Comparison of ENCODE assay signal across 16 cellular contexts in genomic region chr2:14420851-14421250, GRCh38.
DNase-seq lines count a peak whose midpoint lies in the region; ATAC-seq and TF ChIP-seq lines count a peak whose summit lies in the region.
"Had no signal": no experiment of that assay in that cellular context is flagged by ENCODE, and none has a peak within 500 bp of the region (broad histone marks: within the 10 kb centered on the region; RNA-seq: fewer than 3 reads in every experiment).

No MANE protein-coding gene starts in this region.

- TF ChIP-seq CTCF in RWPE2 (IDR thresholded peaks at IDR 0.05; ENCODE audit: poor library complexity, severe bottlenecking): no peak

- no peak overlapping the region for H3K27ac ChIP-seq in RWPE2 (ENCODE audit: poor library complexity, severe bottlenecking)
- H3K27ac ChIP-seq: parathyroid adenoma, transverse colon had no signal

- no peaks in the 10 kb centered on the region for H3K27me3 ChIP-seq in RWPE2 (ENCODE audit: insufficient read depth, poor library complexity, severe bottlenecking)
- H3K27me3 ChIP-seq: transverse colon had no signal

- H3K4me3 ChIP-seq in RWPE2 (ENCODE audit: severe bottlenecking): no peak overlapping the region
- H3K4me3 ChIP-seq: GM23338, transverse colon had no signal

- no peaks in the 10 kb centered on the region for H3K36me3 ChIP-seq in RWPE2 (ENCODE audit: low read depth)
- H3K36me3 ChIP-seq: transverse colon had no signal

- DNase-seq in AG20443 (ENCODE audit: low spot score): peak; percentile 28
- no peak for DNase-seq in RWPE2 (ENCODE audit: low spot score)
- peak; percentile 34 for DNase-seq in iris pigment epithelial cell (ENCODE audit: low read depth)
- DNase-seq in occipital lobe (lab: John Stamatoyannopoulos, UW): no peak
- DNase-seq: activated naive CD8-positive, alpha-beta T cell treated with anti-CD3 and anti-CD28 coated beads, Interleukin-2, amount 10 ng/mL, durations not matched to agents 7 days and 5 days; erythroblast; midbrain; NCI-H2171 treated with DMSO at 0.1 percent for 48 hours; transverse colon had no signal

- no peaks in the 10 kb centered on the region for H3K4me1 ChIP-seq in RWPE2 (ENCODE audit: insufficient read depth, poor library complexity, severe bottlenecking)
- H3K4me1 ChIP-seq: parathyroid adenoma had no signal

- ATAC-seq in HG02610 (IDR thresholded peaks at IDR 0.05; ENCODE audit: unreplicated experiment) (peak; percentile 52), RWPE2 (ENCODE audit: low read depth) (peak; percentile 40; the same call in 1 of the 3 replicates), GM18517 (IDR thresholded peaks at IDR 0.05; ENCODE audit: unreplicated experiment) (no peak), HG03565 (IDR thresholded peaks at IDR 0.05; ENCODE audit: unreplicated experiment) (no peak), GM21825 (IDR thresholded peaks at IDR 0.05; ENCODE audit: unreplicated experiment) (no peak)
- ATAC-seq: activated CD4-positive, CD25-positive, alpha-beta regulatory T cell treated with anti-CD3 and anti-CD28 coated beads, Interleukin-2, amount 50 U/mL, for 24 hours; GM23338 had no signal

- no peaks in the 10 kb centered on the region for H3K9me3 ChIP-seq in RWPE2 (ENCODE audit: severe bottlenecking)
- H3K9me3 ChIP-seq: transverse colon had no signal

Comparison
In these comparisons a context has a peak if more than half of its experiments do, and no peak if none do; other contexts are left out.
1. DNase-seq: peak in AG20443 (single experiment) and iris pigment epithelial cell (single experiment); none in RWPE2 (single experiment) and occipital lobe (single experiment).
2. ATAC-seq: peak in HG02610 (single experiment) and RWPE2 (single experiment); none in GM18517 (single experiment), HG03565 (single experiment) and GM21825 (single experiment).